ENCODE assay signal across 12 cellular contexts in genomic region chr9:134624827-134625181, GRCh38. TPM values are rescaled to one million over a fixed set of nuclear protein-coding genes. Genes with fewer than 3 reads are reported as not detected.
A peak's percentile ranks its signal among the peaks of the same experiment; 100 is the strongest.
DNase-seq lines count a peak whose midpoint lies in the region; ATAC-seq, FAIRE-seq and TF ChIP-seq lines count a peak whose summit lies in the region.
"Had no signal": no experiment of that assay in that cellular context is flagged by ENCODE, and none has a peak within 500 bp of the region (broad histone marks: within the 10 kb centered on the region; RNA-seq: fewer than 3 reads in every experiment).

No MANE protein-coding gene starts in this region.

- H3K4me3 ChIP-seq in A549 (no peak overlapping the region), mesenchymal stem cell (ENCODE audit: insufficient read depth in 1 of 2, low read depth in 1 of 2, low read length in 2 of 2) (no peak overlapping the region)
- H3K4me3 ChIP-seq: ovary had no signal

- H2BK5ac ChIP-seq in mesenchymal stem cell (ENCODE audit: low read depth, low read length, poor library complexity, severe bottlenecking) = no peak overlapping the region

- TF ChIP-seq POLR2A in A549 (IDR thresholded peaks at IDR 0.05; ENCODE audit: low read length) = no peak

- peak; percentile 46 to 74; a peak in 2 of 5 replicates for TF ChIP-seq EP300 in A549 (IDR thresholded peaks at IDR 0.05)

- no peak overlapping the region for H3K23ac ChIP-seq in mesenchymal stem cell (ENCODE audit: low read length in 2 of 2)

- H2AFZ ChIP-seq in mesenchymal stem cell (ENCODE audit: low read depth, low read length) = no peak overlapping the region

- H2BK120ac ChIP-seq in mesenchymal stem cell (ENCODE audit: low read depth, low read length) = no peak overlapping the region

- H3K4me1 Mint-ChIP-seq in HFFc6 (ENCODE audit: low read depth) (peaks cover 74% of the 10 kb centered on the region), brain (peaks cover 79% of the 10 kb centered on the region), progenitor cell of endocrine pancreas (ENCODE audit: low read depth) (peaks cover 4% of the 10 kb centered on the region)

- ATAC-seq in A549 (peak; percentile 80 to 93), HG03571 (IDR thresholded peaks at IDR 0.05; ENCODE audit: unreplicated experiment) (no peak), HG03045 (IDR thresholded peaks at IDR 0.05; ENCODE audit: unreplicated experiment) (no peak)

- TF ChIP-seq RAD21 in A549 (conservative IDR thresholded peaks at IDR 0.05 in 1 of 2, IDR thresholded peaks at IDR 0.05 in 1 of 2) = peak; percentile 25 to 30; a peak in 3 of 5 replicates

- H3K9me3 ChIP-seq in A549 (no peaks in the 10 kb centered on the region), mesenchymal stem cell (ENCODE audit: control insufficient read depth, low read length) (no peaks in the 10 kb centered on the region)
- H3K9me3 ChIP-seq: ovary had no signal

- no peak overlapping the region for H2BK15ac ChIP-seq in mesenchymal stem cell (ENCODE audit: low read depth, poor library complexity, severe bottlenecking)

- no peak overlapping the region for H3K9ac ChIP-seq in mesenchymal stem cell (ENCODE audit: low read length)

- H4K8ac ChIP-seq in mesenchymal stem cell (ENCODE audit: low read length) = peak overlapping the region; percentile 84

- H3K27me3 Mint-ChIP-seq in HFFc6 (ENCODE audit: insufficient read depth) (no peaks in the 10 kb centered on the region; the same call in none of the 2 replicates), brain (peaks cover 3% of the 10 kb centered on the region), progenitor cell of endocrine pancreas (peaks cover 34% of the 10 kb centered on the region)
- H3K27me3 Mint-ChIP-seq: CD4-positive, alpha-beta T cell had no signal

- H3K4me3 Mint-ChIP-seq in HFFc6 = peak overlapping the region; percentile 80
- peak overlapping the region in 3 of 5 experiments; percentile 16 to 50 (median 49) for H3K4me3 Mint-ChIP-seq in brain
- no peak overlapping the region for H3K4me3 Mint-ChIP-seq in progenitor cell of endocrine pancreas (ENCODE audit: low read depth)
- H3K4me3 Mint-ChIP-seq: CD4-positive, alpha-beta T cell had no signal

- POLR2A ChIA-PET in A549 (lab: Yijun Ruan, JAX) = interaction anchor here (1.0 to 1.9 kb wide), 4 partner anchors 16 to 22 kb away, joined by 3 to 10 read pairs (median 4); partner anchors contain the start of gene COL5A1
- POLR2A ChIA-PET in HEK293T (lab: Yijun Ruan, JAX) = no interaction called here

- WGBS in A549 (ENCODE audit: missing lambda C conversion rate) = 11% methylated on average over 2 of the region's 3 CpGs
- WGBS in mesenchymal stem cell = 0% methylated on average over 2 of the region's 3 CpGs

- no peaks in the 10 kb centered on the region for H3K27me3 ChIP-seq in mesenchymal stem cell (ENCODE audit: control insufficient read depth in 1 of 2, insufficient read depth in 1 of 2, low read length in 2 of 2)
- H3K27me3 ChIP-seq: ovary had no signal

- H3K9me3 Mint-ChIP-seq in HFFc6 (peaks cover 8% of the 10 kb centered on the region), brain (peaks cover 0 to 3% (median 0%) of the 10 kb centered on the region in 5 experiments), progenitor cell of endocrine pancreas (ENCODE audit: low read depth) (no peaks in the 10 kb centered on the region)
- H3K9me3 Mint-ChIP-seq: CD4-positive, alpha-beta T cell had no signal

- peak; percentile 71 to 72 for DNase-seq in A549 (ENCODE audit: low read depth in 1 of 2, low spot score in 1 of 2)
- peak; percentile 92 for DNase-seq in HFFc6
- DNase-seq in mesenchymal stem cell = peak; percentile 97
- no peak for DNase-seq in progenitor cell of endocrine pancreas (ENCODE audit: low spot score, unreplicated experiment)
- DNase-seq in HEK293T (ENCODE audit: extremely low spot score) = no peak
- DNase-seq: CD4-positive, alpha-beta T cell; NCI-H526 treated with DMSO at 0.1 percent for 48 hours had no signal

- H3K4me2 ChIP-seq in A549 (peak overlapping the region; percentile 54), mesenchymal stem cell (ENCODE audit: low read length, poor library complexity, severe bottlenecking) (no peak overlapping the region)

- peak; percentile 54 for FAIRE-seq in A549 (lab: Jason Lieb, UNC)

- H3K4ac ChIP-seq in mesenchymal stem cell (ENCODE audit: low read depth in 1 of 2, low read length in 2 of 2) = peak overlapping the region; percentile 8 to 28

- H3K4me1 ChIP-seq in A549 = peaks cover 49% of the 10 kb centered on the region
- peaks cover 25% of the 10 kb centered on the region for H3K4me1 ChIP-seq in mesenchymal stem cell (ENCODE audit: control insufficient read depth, insufficient read depth, low read depth, low read length)

- no peak overlapping the region for H2AK5ac ChIP-seq in mesenchymal stem cell (ENCODE audit: low read length, severe bottlenecking)

- H4K91ac ChIP-seq in mesenchymal stem cell (ENCODE audit: low read length) = peak overlapping the region; percentile 94

- H2BK12ac ChIP-seq in mesenchymal stem cell (ENCODE audit: low read length in 2 of 2) = peak overlapping the region; percentile 0 to 2

- H3K36me3 Mint-ChIP-seq in HFFc6 (ENCODE audit: low read depth) (0 out of 2 replicates have a peak, but pooled peaks cover 7% of the 10 kb centered on the region), brain (no peaks in the 10 kb centered on the region), progenitor cell of endocrine pancreas (ENCODE audit: insufficient read depth) (no peaks in the 10 kb centered on the region)

- H3K18ac ChIP-seq in mesenchymal stem cell (ENCODE audit: low read depth in 1 of 2, low read length in 2 of 2) = peak overlapping the region; percentile 61 to 94

- H3K27ac ChIP-seq in A549 (peak overlapping the region; percentile 87 to 88), mesenchymal stem cell (ENCODE audit: low read length, poor library complexity, severe bottlenecking) (no peak overlapping the region)
- H3K27ac ChIP-seq: ovary, VCaP had no signal

- CTCF ChIA-PET in A549 (lab: Yijun Ruan, JAX) = interaction anchor here (1.1 to 2.1 kb wide), 8 partner anchors 9 to 176 kb away, joined by 3 to 11 read pairs (median 4); no protein-coding TSS in a partner anchor
- CTCF ChIA-PET in HEK293T (lab: Yijun Ruan, JAX) = interaction anchor here (0.6 kb wide), 1 partner anchor 1283 kb away, joined by 4 read pairs; no protein-coding TSS in a partner anchor

- H3K27ac Mint-ChIP-seq in HFFc6 = peak overlapping the region; percentile 95
- peak overlapping the region; percentile 38 to 93 (median 64) for H3K27ac Mint-ChIP-seq in brain
- no peak overlapping the region for H3K27ac Mint-ChIP-seq in progenitor cell of endocrine pancreas
- H3K27ac Mint-ChIP-seq: CD4-positive, alpha-beta T cell had no signal

- TF ChIP-seq CTCF in A549 (IDR thresholded peaks at IDR 0.05) = no peak
- TF ChIP-seq CTCF in HFFc6 (IDR thresholded peaks at IDR 0.05) = no peak
- no peak for TF ChIP-seq CTCF in brain (conservative IDR thresholded peaks at IDR 0.05)
- TF ChIP-seq CTCF in progenitor cell of endocrine pancreas (IDR thresholded peaks at IDR 0.05; ENCODE audit: unreplicated experiment) = no peak

- H3K36me3 ChIP-seq in mesenchymal stem cell (ENCODE audit: control insufficient read depth in 1 of 2, insufficient read depth in 2 of 2, low read depth in 1 of 2, low read length in 2 of 2) = peaks cover 0 to 3% of the 10 kb centered on the region in 2 experiments
- H3K36me3 ChIP-seq: ovary had no signal

- no peak overlapping the region for H3K14ac ChIP-seq in mesenchymal stem cell (ENCODE audit: low read length in 2 of 2)

- no peaks in the 10 kb centered on the region for H3K79me1 ChIP-seq in mesenchymal stem cell (replicated peaks; ENCODE audit: low read length, poor library complexity, severe bottlenecking)

TF ChIP-seq in A549, 52 proteins besides CTCF, POLR2A, EP300 and RAD21 (continues in another document):
- TF ChIP-seq RARB (CRISPR knock-in tag; IDR thresholded peaks at IDR 0.05) (no peak), JUNB (IDR thresholded peaks at IDR 0.05) (peak; percentile 66), FOSL2 (IDR thresholded peaks at IDR 0.05) (peak; percentile 47; the same call in 1 of the 2 replicates), FOSL2 (CRISPR knock-in tag; IDR thresholded peaks at IDR 0.05) (peak; percentile 65), CEBPB (IDR thresholded peaks at IDR 0.05) (peak in 1 of 2 experiments; percentile 52; a peak in 2 of 4 replicates), HES2 (IDR thresholded peaks at IDR 0.05) (0 out of 2 replicates have a peak, but pooled peaks have one; percentile 8)

TF ChIP-seq in HEK293T, 16 proteins besides CTCF, POLR2A, EP300 and RAD21:
- TF ChIP-seq BHLHE40 (IDR thresholded peaks at IDR 0.05; ENCODE audit: borderline replicate concordance) (no peak), ELF4 (IDR thresholded peaks at IDR 0.05) (no peak), NFRKB (IDR thresholded peaks at IDR 0.05) (no peak), SP1 (IDR thresholded peaks at IDR 0.05) (no peak), FOXM1 (IDR thresholded peaks at IDR 0.05; ENCODE audit: borderline replicate concordance) (no peak), LEF1 (IDR thresholded peaks at IDR 0.05; ENCODE audit: borderline replicate concordance) (no peak), FOXA1 (IDR thresholded peaks at IDR 0.05) (no peak), PKNOX1 (IDR thresholded peaks at IDR 0.05) (no peak), L3MBTL2 (conservative IDR thresholded peaks at IDR 0.05) (no peak), ZNF384 (IDR thresholded peaks at IDR 0.05) (no peak), CTBP1 (IDR thresholded peaks at IDR 0.05; ENCODE audit: borderline replicate concordance) (no peak), SUZ12 (IDR thresholded peaks at IDR 0.05) (no peak)

RNA-seq across cellular contexts. Expression of gene COL5A1, which starts 16.8 kb away (rescaled TPM):
- polyA plus RNA-seq in A549 (2011; rRNA removed) (15.2 and 16.1 TPM in 2 replicates), A549 (2017; fragmentation: RNase III; extraction: RNeasy Plus Mini Kit Qiagen cat#74134 plus additional on column Dnase treatment) (50.7 to 72.3 TPM (median 67.5 TPM) in 3 replicates), brain (ENCODE audit: insufficient read depth, low read depth, low replicate concordance) (1.6 TPM)
- polyA plus RNA-seq in A549 (2012; cell fraction: cytosol; rRNA removed) = 19.4 and 22.8 TPM in 2 replicates
- 109 and 117 TPM in 2 replicates for polyA plus RNA-seq in A549 (2012; cell fraction: nucleus; rRNA removed)
- polyA minus RNA-seq in A549 (2011; rRNA and poly(A)+ RNA removed) = 18.7 and 27.1 TPM in 2 replicates
- 100 to 1,000 TPM; 196 to 308 (median 225) TPM for total RNA-seq in HFFc6 (2021; fragmentation: NEBNext Ultra II Directional; extraction: Animal tissue kit (Norgen Biotek cat#: 25700))
- 754 TPM for polyA plus RNA-seq in mesenchymal stem cell (2013, experiment 1 of 2)
- 709 TPM for polyA plus RNA-seq in mesenchymal stem cell (2013, experiment 2 of 2)
- 19.8 and 21.5 TPM in 2 replicates for total RNA-seq in progenitor cell of endocrine pancreas

Comparison
In these comparisons a context has a peak if more than half of its experiments do, and no peak if none do; other contexts are left out.
1. ATAC-seq: peak in A549 (2 of 2); none in HG03571 (single experiment) and HG03045 (single experiment).
2. DNase-seq: peak in A549 (2 of 2), HFFc6 (single experiment) and mesenchymal stem cell (single experiment); none in progenitor cell of endocrine pancreas (single experiment) and HEK293T (single experiment).